In genomic region chr6:69893266-69893665, GRCh38 we compare ENCODE assay signal across 3 cellular contexts. TPM values are rescaled to one million over a fixed set of nuclear protein-coding genes. Genes with fewer than 3 reads are reported as not detected.
"Had no signal": no experiment of that assay in that cellular context is flagged by ENCODE, and none has a peak within 500 bp of the region (broad histone marks: within the 10 kb centered on the region; RNA-seq: fewer than 3 reads in every experiment).

No MANE protein-coding gene starts in this region.

RNA-seq across cellular contexts. Expression of gene COL19A1, which starts 26.9 kb away (rescaled TPM):
- total RNA-seq: K562, MCF 10A, PC-3 had no signal
- polyA plus RNA-seq: K562 had no signal
